Comparison of ENCODE assay signal across 1 cellular context in the genomic region with DNA sequence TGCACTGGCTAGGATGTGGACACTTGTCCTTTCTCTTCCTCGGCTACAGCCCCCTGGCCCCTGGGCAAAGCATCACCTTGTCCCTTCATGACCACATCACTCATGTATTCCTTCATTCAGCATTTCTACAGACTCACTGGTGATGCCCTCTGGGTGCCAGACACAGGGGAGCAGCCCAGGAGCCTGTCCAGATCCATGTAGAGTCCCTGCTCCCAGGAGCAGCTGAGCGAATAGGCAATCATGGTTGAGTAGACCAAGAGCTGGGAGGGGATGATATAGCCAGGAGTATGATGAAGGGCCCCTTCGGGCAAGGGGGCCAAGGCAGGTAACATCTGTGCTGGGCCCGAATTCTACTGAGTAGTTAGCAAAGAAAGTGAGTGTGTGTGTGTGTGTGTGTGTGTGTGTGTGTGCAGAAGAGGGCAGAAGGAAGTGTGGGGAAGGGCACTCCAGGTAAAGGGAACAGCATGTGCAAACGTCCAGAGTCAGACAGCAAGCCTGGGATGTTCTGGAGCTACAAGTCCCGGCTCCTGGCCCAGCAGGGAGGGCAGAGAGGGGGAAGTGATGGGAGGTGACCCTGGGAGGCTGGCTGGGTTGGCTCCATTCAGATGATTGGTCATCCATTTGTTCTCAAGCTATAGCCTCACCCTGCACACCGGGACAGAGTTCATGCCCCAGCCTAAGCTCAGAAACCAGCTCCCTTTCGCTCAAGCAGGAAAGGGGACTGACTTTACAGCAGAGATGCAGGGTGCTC.
TF ChIP-seq lines count a peak whose summit lies in the region.

No MANE protein-coding gene starts in this region.

TF ChIP-seq in K562, 482 proteins besides CTCF, POLR2A, EP300 and RAD21:
- no peak for TF ChIP-seq SP2 (IDR thresholded peaks at IDR 0.05; ENCODE audit: extremely low read depth, low read depth, low read length, poor library complexity, severe bottlenecking)
- TF ChIP-seq BCOR (IDR thresholded peaks at IDR 0.05), result 0 out of 2 replicates have a peak, but pooled peaks have one; percentile 22
- TF ChIP-seq, protein P1, sequence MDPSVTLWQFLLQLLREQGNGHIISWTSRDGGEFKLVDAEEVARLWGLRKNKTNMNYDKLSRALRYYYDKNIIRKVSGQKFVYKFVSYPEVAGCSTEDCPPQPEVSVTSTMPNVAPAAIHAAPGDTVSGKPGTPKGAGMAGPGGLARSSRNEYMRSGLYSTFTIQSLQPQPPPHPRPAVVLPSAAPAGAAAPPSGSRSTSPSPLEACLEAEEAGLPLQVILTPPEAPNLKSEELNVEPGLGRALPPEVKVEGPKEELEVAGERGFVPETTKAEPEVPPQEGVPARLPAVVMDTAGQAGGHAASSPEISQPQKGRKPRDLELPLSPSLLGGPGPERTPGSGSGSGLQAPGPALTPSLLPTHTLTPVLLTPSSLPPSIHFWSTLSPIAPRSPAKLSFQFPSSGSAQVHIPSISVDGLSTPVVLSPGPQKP (CRISPR knock-in tag; IDR thresholded peaks at IDR 0.05), result no peak
- TF ChIP-seq, protein P2, sequence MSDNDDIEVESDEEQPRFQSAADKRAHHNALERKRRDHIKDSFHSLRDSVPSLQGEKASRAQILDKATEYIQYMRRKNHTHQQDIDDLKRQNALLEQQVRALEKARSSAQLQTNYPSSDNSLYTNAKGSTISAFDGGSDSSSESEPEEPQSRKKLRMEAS (CRISPR knock-in tag; IDR thresholded peaks at IDR 0.05), result 0 out of 2 replicates have a peak, but pooled peaks have one; percentile 20
TF ChIP-seq in K562: peak in this region for 2.
